Comparison of ENCODE assay signal across 30 cellular contexts in the genomic region with DNA sequence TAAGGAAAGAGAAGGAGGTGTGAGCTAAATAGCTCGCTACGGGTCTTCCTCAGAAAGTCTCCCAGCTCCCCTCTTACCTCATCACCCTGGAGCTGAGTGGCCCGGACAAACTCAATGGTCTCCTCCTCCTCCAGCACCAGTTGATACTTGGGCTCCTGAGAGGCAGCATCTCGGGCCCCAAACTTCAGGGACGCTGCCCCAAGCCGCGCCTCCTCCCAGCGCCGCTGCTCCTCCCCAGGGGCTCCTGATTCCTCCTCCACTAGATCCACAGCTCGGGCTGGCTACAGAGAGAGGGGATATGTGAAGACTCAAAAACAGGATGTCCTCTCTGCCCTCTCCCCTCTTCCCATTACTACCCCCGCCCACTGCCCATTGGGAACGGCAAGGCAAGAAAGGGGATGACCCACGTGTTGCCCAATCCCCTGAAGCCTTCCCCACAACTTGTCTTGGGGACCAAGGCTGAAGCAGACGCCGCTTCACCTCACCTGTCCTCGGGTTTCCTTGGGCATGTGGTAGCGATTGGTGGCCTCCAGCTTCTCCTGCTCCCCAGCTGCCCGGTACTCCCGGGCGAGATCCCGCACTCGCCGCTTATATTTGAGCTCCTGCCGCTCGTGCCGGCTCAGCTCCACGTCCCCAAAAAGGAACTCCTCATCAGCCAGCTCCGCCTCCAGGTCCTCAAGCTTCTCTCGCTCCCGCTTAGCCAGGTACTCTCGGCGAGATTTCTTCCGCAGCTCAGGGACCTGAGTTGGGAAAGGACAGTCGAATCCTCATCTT. TPM values are rescaled to one million over a fixed set of nuclear protein-coding genes. Genes with fewer than 3 reads are reported as not detected.
DNase-seq lines count a peak whose midpoint lies in the region; ATAC-seq, FAIRE-seq and TF ChIP-seq lines count a peak whose summit lies in the region.
"Had no signal": no experiment of that assay in that cellular context is flagged by ENCODE, and none has a peak within 500 bp of the region (broad histone marks: within the 10 kb centered on the region; RNA-seq: fewer than 3 reads in every experiment).

No MANE protein-coding gene starts in this region.

- TSS peak; percentile 34 for BruUV-seq in Caco-2 (replicated peaks; lab: Mats Ljungman, UMichigan)
- BruUV-seq in GM12878 (replicated peaks; lab: Mats Ljungman, UMichigan): TSS peak; percentile 22

- no peaks in the 10 kb centered on the region for H3K9me2 ChIP-seq in GM23338 (ENCODE audit: insufficient read depth)

- WGBS in GM12878 (ENCODE audit: insufficient coverage, insufficient replicate concordance, low lambda C conversion rate, missing lambda C conversion rate): 95% methylated on average over 34 of the region's 34 CpGs

- no peak overlapping the region for H3K9ac ChIP-seq in GM12878 (ENCODE audit: control insufficient read depth, insufficient read depth, low read length)

- H3K27ac Mint-ChIP-seq in Caco-2 (ENCODE audit: unreplicated experiment) (no peak overlapping the region), GM23338 (no peak overlapping the region)
- H3K27ac Mint-ChIP-seq: activated CD4-positive, alpha-beta T cell treated with anti-CD3 and anti-CD28 coated beads, Interleukin-2, amount 10 ng/mL, durations not matched to agents 7 days and 5 days; stimulated activated memory B cell treated with anti-CD40 and anti-IgM and Interleukin-4, amounts not matched to agents 10 μg/mL and 1 μg/mL and 100 μg/mL, for 72 hours had no signal

- SMC1A ChIA-PET in GM12878 (lab: Charles Lee; ENCODE audit: uncharacterized antibody, unreplicated experiment): no interaction called here

- intact Hi-C loops in Caco-2 (cut with micrococcal nuclease; ENCODE audit: unreplicated experiment): no loop called here
- intact Hi-C loops in GM12878 (cut with micrococcal nuclease; ENCODE audit: unreplicated experiment): no loop called here

- H4K20me1 ChIP-seq in GM12878 (ENCODE audit: control insufficient read depth, insufficient read depth) (no peaks in the 10 kb centered on the region), GM23338 (replicated peaks; ENCODE audit: insufficient read depth) (peaks cover 6% of the 10 kb centered on the region; the same call in 1 of the 2 replicates)

- DNase-seq in Caco-2 (no peak), GM12878 (ENCODE audit: low read depth, low spot score) (no peak), GM23338 (ENCODE audit: low spot score) (no peak)
- DNase-seq in activated naive CD4-positive, alpha-beta T cell treated with anti-CD3 and anti-CD28 coated beads, Interleukin-2, amount 50 U/mL, for 16 hours: no peak
- DNase-seq: ACHN; activated CD4-positive, alpha-beta T cell treated with anti-CD3 and anti-CD28 coated beads, Interleukin-2, amount 10 ng/mL, durations not matched to agents 7 days and 5 days; activated CD8-positive, alpha-beta memory T cell treated with anti-CD3 and anti-CD28 coated beads, Interleukin-2, amount 10 ng/mL, durations not matched to agents 7 days and 5 days; activated naive CD4-positive, alpha-beta T cell treated with anti-CD3 and anti-CD28 coated beads for 36 hours; activated T-cell treated with anti-CD3 and anti-CD28 coated beads, Interleukin-2, amount 50 U/mL, for 48 hours; BE2C; DMS153; effector CD4-positive, alpha-beta T cell; KG1; left ventricle myocardium superior; MM.1S; NCI-H1417 treated with DMSO at 0.1 percent for 48 hours; NCI-H2081; NCI-H2227 treated with DMSO at 0.1 percent for 48 hours; NCI-H69; sigmoid colon; stimulated activated CD4-positive, alpha-beta T cell treated with anti-CD3 and anti-CD28 coated beads, Interleukin-4, amount 100 ng/mL, for 24 hours; SW 1271; T1000; upper lobe of right lung had no signal

- H3K4me1 ChIP-seq in Caco-2 (no peaks in the 10 kb centered on the region), GM12878 (ENCODE audit: control insufficient read depth, insufficient read depth, low read length) (no peaks in the 10 kb centered on the region), GM23338 (ENCODE audit: insufficient read depth) (no peaks in the 10 kb centered on the region)
- H3K4me1 ChIP-seq: BE2C, psoas muscle, sigmoid colon, suprapubic skin, upper lobe of right lung had no signal

- in situ Hi-C loops in GM12878 (cut with MboI): no loop called here

- H3K4me1 Mint-ChIP-seq in Caco-2 (ENCODE audit: low read depth, unreplicated experiment): peaks cover 2% of the 10 kb centered on the region
- no peaks in the 10 kb centered on the region for H3K4me1 Mint-ChIP-seq in GM23338

- no peaks in the 10 kb centered on the region for H3K9me3 ChIP-seq in Caco-2
- no peaks in the 10 kb centered on the region for H3K9me3 ChIP-seq in GM12878 (replicated peaks; ENCODE audit: control insufficient read depth, insufficient read depth, low read length)
- H3K9me3 ChIP-seq: BE2C, neutrophil, psoas muscle, sigmoid colon, suprapubic skin, upper lobe of right lung had no signal

- CTCF ChIA-PET in Caco-2 (lab: Charles Lee): interaction anchor here (0.6 kb wide), 1 partner anchor 65 kb away, joined by 3 read pairs; no protein-coding TSS in a partner anchor
- CTCF ChIA-PET in GM12878 (lab: Yijun Ruan, JAX): interaction anchor here (0.8 to 1.4 kb wide), 4 partner anchors 54 to 183 kb away, joined by 3 to 4 read pairs (median 3); no protein-coding TSS in a partner anchor

- H3K9me3 Mint-ChIP-seq in Caco-2 (ENCODE audit: unreplicated experiment) (no peaks in the 10 kb centered on the region), GM23338 (no peaks in the 10 kb centered on the region)
- H3K9me3 Mint-ChIP-seq: activated CD4-positive, alpha-beta T cell treated with anti-CD3 and anti-CD28 coated beads, Interleukin-2, amount 10 ng/mL, durations not matched to agents 7 days and 5 days; activated naive CD4-positive, alpha-beta T cell treated with anti-CD3 and anti-CD28 coated beads for 36 hours; stimulated activated memory B cell treated with anti-CD40 and anti-IgM and Interleukin-4, amounts not matched to agents 10 μg/mL and 1 μg/mL and 100 μg/mL, for 72 hours had no signal

- TF ChIP-seq EP300 in GM12878 (IDR thresholded peaks at IDR 0.05; ENCODE audit: borderline replicate concordance in 1 of 2, control insufficient read depth in 1 of 2, low read depth in 2 of 2, low read length in 2 of 2): no peak

- no peak for ATAC-seq in GM12878
- ATAC-seq in GM23338: no peak
- ATAC-seq: activated CD8-positive, alpha-beta memory T cell treated with anti-CD3 and anti-CD28 coated beads, Interleukin-2, amount 10 ng/mL, durations not matched to agents 7 days and 5 days; left ventricle myocardium superior; psoas muscle; stimulated activated memory B cell treated with anti-CD40 and anti-IgM and Interleukin-4, amounts not matched to agents 10 μg/mL and 1 μg/mL and 100 μg/mL, for 72 hours; upper lobe of right lung had no signal

- H2AFZ ChIP-seq in GM12878 (ENCODE audit: control insufficient read depth, low read depth, low read length) (no peak overlapping the region), GM23338 (no peak overlapping the region)

- H3K36me3 ChIP-seq in Caco-2 (ENCODE audit: control insufficient read depth, insufficient read depth, low read length) (no peaks in the 10 kb centered on the region; the same call in 1 of the 2 replicates), GM12878 (ENCODE audit: control insufficient read depth in 2 of 2, insufficient read depth in 2 of 2, low read length in 1 of 2) (peaks cover 20 to 24% of the 10 kb centered on the region in 2 experiments), GM23338 (ENCODE audit: insufficient read depth) (peaks cover 20% of the 10 kb centered on the region; the same call in 1 of the 2 replicates)

- no peak for TF ChIP-seq RAD21 in GM12878 (IDR thresholded peaks at IDR 0.05; ENCODE audit: insufficient read depth, low read depth, low read length)

- TF ChIP-seq POLR2A in GM12878 (IDR thresholded peaks at IDR 0.05; ENCODE audit: low read depth, low read length): no peak

- H3K4me3 Mint-ChIP-seq in Caco-2 (ENCODE audit: unreplicated experiment): no peak overlapping the region
- H3K4me3 Mint-ChIP-seq in GM23338: no peak overlapping the region
- H3K4me3 Mint-ChIP-seq: activated CD4-positive, alpha-beta T cell treated with anti-CD3 and anti-CD28 coated beads, Interleukin-2, amount 10 ng/mL, durations not matched to agents 7 days and 5 days; activated CD8-positive, alpha-beta memory T cell treated with anti-CD3 and anti-CD28 coated beads, Interleukin-2, amount 10 ng/mL, durations not matched to agents 7 days and 5 days; activated naive CD4-positive, alpha-beta T cell treated with anti-CD3 and anti-CD28 coated beads for 36 hours; stimulated activated memory B cell treated with anti-CD40 and anti-IgM and Interleukin-4, amounts not matched to agents 10 μg/mL and 1 μg/mL and 100 μg/mL, for 72 hours had no signal

- H3K27ac ChIP-seq in GM12878 (ENCODE audit: control insufficient read depth, insufficient read depth) (no peak overlapping the region), GM23338 (ENCODE audit: low read depth) (no peak overlapping the region)
- H3K27ac ChIP-seq: neutrophil, psoas muscle, sigmoid colon, suprapubic skin, upper lobe of right lung had no signal

- H3K79me2 ChIP-seq in GM12878 (ENCODE audit: control insufficient read depth, insufficient read depth, low read length) (no peaks in the 10 kb centered on the region), GM23338 (replicated peaks; ENCODE audit: insufficient read depth) (no peaks in the 10 kb centered on the region)

- FAIRE-seq in GM12878 (lab: Jason Lieb, UNC): no peak
- FAIRE-seq: colon, keratinocyte had no signal

- TF ChIP-seq CTCF in Caco-2 (IDR thresholded peaks at IDR 0.05; ENCODE audit: insufficient read depth in 1 of 2, low read depth in 1 of 2, low read length in 1 of 2, severe bottlenecking in 1 of 2, unreplicated experiment in 1 of 2): no peak
- TF ChIP-seq CTCF in GM12878 (IDR thresholded peaks at IDR 0.05 in 2 of 3, conservative IDR thresholded peaks at IDR 0.05 in 1 of 3; ENCODE audit: control insufficient read depth in 2 of 3, extremely low read depth in 1 of 3, insufficient read depth in 1 of 3, low read depth in 3 of 3, low read length in 3 of 3): no peak
- TF ChIP-seq CTCF in GM23338 (conservative IDR thresholded peaks at IDR 0.05; ENCODE audit: low read depth in 2 of 2): no peak

- H3K4me2 ChIP-seq in GM12878 (ENCODE audit: control insufficient read depth, insufficient read depth) (no peak overlapping the region), GM23338 (no peak overlapping the region)

- H3K27me3 Mint-ChIP-seq in Caco-2 (ENCODE audit: insufficient read depth, unreplicated experiment) (no peaks in the 10 kb centered on the region), GM23338 (ENCODE audit: insufficient read depth, low read depth, poor library complexity) (no peaks in the 10 kb centered on the region)
- H3K27me3 Mint-ChIP-seq: activated CD4-positive, alpha-beta T cell treated with anti-CD3 and anti-CD28 coated beads, Interleukin-2, amount 10 ng/mL, durations not matched to agents 7 days and 5 days; activated CD8-positive, alpha-beta memory T cell treated with anti-CD3 and anti-CD28 coated beads, Interleukin-2, amount 10 ng/mL, durations not matched to agents 7 days and 5 days; stimulated activated memory B cell treated with anti-CD40 and anti-IgM and Interleukin-4, amounts not matched to agents 10 μg/mL and 1 μg/mL and 100 μg/mL, for 72 hours had no signal

- H3K4me3 ChIP-seq in Caco-2 (ENCODE audit: low read depth, low read length) (no peak overlapping the region), GM12878 (no peak overlapping the region), GM23338 (no peak overlapping the region)
- H3K4me3 ChIP-seq: psoas muscle, sigmoid colon, suprapubic skin, upper lobe of right lung had no signal

- H3K36me3 Mint-ChIP-seq in Caco-2 (ENCODE audit: insufficient read depth, unreplicated experiment) (peaks cover 71% of the 10 kb centered on the region), GM23338 (ENCODE audit: low read depth) (peaks cover 54% of the 10 kb centered on the region)

- POLR2A ChIA-PET in Caco-2 (lab: Charles Lee) (interaction anchor here (1.0 kb wide), 1 partner anchor 19 kb away, joined by 3 read pairs; no protein-coding TSS in a partner anchor), GM12878 (lab: Charles Lee) (interaction anchor here (0.6 to 1.2 kb wide), 2 partner anchors 52 to 294 kb away, joined by 3 to 4 read pairs; no protein-coding TSS in a partner anchor)

- no peaks in the 10 kb centered on the region; the same call in 1 of the 2 replicates for H3F3A ChIP-seq in GM23338 (replicated peaks; ENCODE audit: low read depth)

- RAD21 ChIA-PET in GM12878 (lab: Charles Lee; ENCODE audit: unreplicated experiment): interaction anchor here (0.9 kb wide), 1 partner anchor 67 kb away, joined by 3 read pairs; no protein-coding TSS in a partner anchor

- H3K27me3 ChIP-seq in Caco-2 (replicated peaks; ENCODE audit: control insufficient read depth, insufficient read depth, low read length): no peaks in the 10 kb centered on the region
- no peaks in the 10 kb centered on the region for H3K27me3 ChIP-seq in GM12878 (replicated peaks in 1 of 2; ENCODE audit: control insufficient read depth in 2 of 2, insufficient read depth in 2 of 2, low read length in 1 of 2)
- H3K27me3 ChIP-seq in GM23338 (ENCODE audit: insufficient read depth): no peaks in the 10 kb centered on the region
- H3K27me3 ChIP-seq: BE2C, neutrophil, sigmoid colon, suprapubic skin, upper lobe of right lung had no signal

RNA-seq across cellular contexts. Expression of a gene that starts 7.6 kb away (rescaled TPM):
- total RNA-seq in Caco-2 (2022) (36.6 and 40.6 TPM in 2 replicates), GM12878 (2014; rRNA removed) (39.5 and 40.0 TPM in 2 replicates), GM12878 (2014; rRNA removed; fragmentation: Illumina TruSeq; extraction: Trizol) (35.6 and 38.1 TPM in 2 replicates), GM12878 (2021) (30.3 and 31.8 TPM in 2 replicates)
- 26.0 and 31.3 TPM in 2 replicates for total RNA-seq in GM12878 (2013; cell fraction: nucleolus; rRNA removed)
- 11.4 TPM for polyA plus RNA-seq in GM12878 (2011; ENCODE audit: low read depth)
- polyA plus RNA-seq in GM12878 (2011; rRNA removed) (27.5 and 36.3 TPM in 2 replicates), GM12878 (2014; fragmentation: Illumina TruSeq; extraction: Trizol) (26.8 and 41.0 TPM in 2 replicates), GM12878 (2014; fragmentation: Nextera tagmentation; extraction: Ambion mirVana) (10 to 100 TPM; 10.1 to 17.7 TPM), GM12878 (2014; rRNA removed) (38.4 and 41.4 TPM in 2 replicates), GM12878 (2016; fragmentation: Nextera tagmentation; extraction: Ambion mirVana) (10 to 100 TPM; 40.3 to 41.4 TPM), GM23338 (2016; fragmentation: Nextera tagmentation; extraction: Ambion mirVana) (16.0 and 16.2 TPM in 2 replicates)
- polyA plus RNA-seq in GM12878 (2011; cell fraction: cytosol; rRNA removed): 47.8 and 51.2 TPM in 2 replicates
- 97.9 and 117 TPM in 2 replicates for polyA plus RNA-seq in GM12878 (2011; cell fraction: nucleus; rRNA removed)
- 19.2 and 23.7 TPM in 2 replicates for polyA plus RNA-seq in GM12878 (2012)
- polyA minus RNA-seq in GM12878 (2011; rRNA and poly(A)+ RNA removed): 41.6 and 44.4 TPM in 2 replicates
- polyA minus RNA-seq in GM12878 (2011; cell fraction: cytosol; rRNA and poly(A)+ RNA removed): 11.2 and 16.0 TPM in 2 replicates
- polyA minus RNA-seq in GM12878 (2011; cell fraction: nucleus; rRNA and poly(A)+ RNA removed): 13.4 and 21.2 TPM in 2 replicates
- total RNA-seq in GM23338 (2014; rRNA removed; shearing (Covaris generic)): 30.8 and 31.3 TPM in 2 replicates

RNA-seq across cellular contexts. Expression of a gene that starts 18.2 kb away (rescaled TPM):
- total RNA-seq in Caco-2 (2022) (25.4 and 25.7 TPM in 2 replicates), GM12878 (2014; rRNA removed) (11.4 and 13.5 TPM in 2 replicates), GM12878 (2014; rRNA removed; fragmentation: Illumina TruSeq; extraction: Trizol) (5.2 and 7.0 TPM in 2 replicates), GM12878 (2021) (24.1 and 27.5 TPM in 2 replicates)
- total RNA-seq in GM12878 (2013; cell fraction: nucleolus; rRNA removed): 9.6 and 12.2 TPM in 2 replicates
- polyA plus RNA-seq in GM12878 (2011; ENCODE audit: low read depth): 9.4 TPM
- polyA plus RNA-seq in GM12878 (2011; rRNA removed) (5.2 and 11.0 TPM in 2 replicates), GM12878 (2014; fragmentation: Illumina TruSeq; extraction: Trizol) (14.5 and 18.1 TPM in 2 replicates), GM12878 (2014; fragmentation: Nextera tagmentation; extraction: Ambion mirVana) (10 to 100 TPM in 1 of 2 experiments, 1 to 10 TPM in 1; 10.0 to 14.6 TPM), GM12878 (2014; rRNA removed) (21.1 and 23.7 TPM in 2 replicates), GM12878 (2016; fragmentation: Nextera tagmentation; extraction: Ambion mirVana) (10 to 100 TPM; 15.3 to 15.7 TPM), GM23338 (2016; fragmentation: Nextera tagmentation; extraction: Ambion mirVana) (24.5 and 27.5 TPM in 2 replicates)
- 17.4 and 19.0 TPM in 2 replicates for polyA plus RNA-seq in GM12878 (2011; cell fraction: cytosol; rRNA removed)
- polyA plus RNA-seq in GM12878 (2011; cell fraction: nucleus; rRNA removed): 45.0 and 55.7 TPM in 2 replicates
- 11.6 and 18.9 TPM in 2 replicates for polyA plus RNA-seq in GM12878 (2012)
- polyA minus RNA-seq in GM12878 (2011; rRNA and poly(A)+ RNA removed): 9.5 and 12.1 TPM in 2 replicates
- 7.4 and 8.3 TPM in 2 replicates for polyA minus RNA-seq in GM12878 (2011; cell fraction: cytosol; rRNA and poly(A)+ RNA removed)
- polyA minus RNA-seq in GM12878 (2011; cell fraction: nucleus; rRNA and poly(A)+ RNA removed): 10.5 and 10.9 TPM in 2 replicates
- 4.7 and 12.5 TPM in 2 replicates for total RNA-seq in GM23338 (2014; rRNA removed; shearing (Covaris generic))

RNA-seq across cellular contexts. Expression of a gene that starts 21.3 kb away (rescaled TPM):
- 6.6 and 9.7 TPM in 2 replicates for total RNA-seq in Caco-2 (2022)
- 22.8 and 29.5 TPM in 2 replicates for total RNA-seq in GM12878 (2013; cell fraction: nucleolus; rRNA removed)
- 47.4 and 51.3 TPM in 2 replicates for total RNA-seq in GM12878 (2014; rRNA removed)
- total RNA-seq in GM12878 (2014; rRNA removed; fragmentation: Illumina TruSeq; extraction: Trizol): 50.4 and 54.0 TPM in 2 replicates
- 99.2 and 100 TPM in 2 replicates for total RNA-seq in GM12878 (2021)
- 49.7 TPM for polyA plus RNA-seq in GM12878 (2011; ENCODE audit: low read depth)
- polyA plus RNA-seq in GM12878 (2011; rRNA removed): 78.3 and 114 TPM in 2 replicates
- polyA plus RNA-seq in GM12878 (2011; cell fraction: cytosol; rRNA removed): 131 and 175 TPM in 2 replicates
- polyA plus RNA-seq in GM12878 (2011; cell fraction: nucleus; rRNA removed): 99.1 and 214 TPM in 2 replicates
- polyA plus RNA-seq in GM12878 (2012): 67.6 and 89.2 TPM in 2 replicates
- polyA plus RNA-seq in GM12878 (2014; fragmentation: Illumina TruSeq; extraction: Trizol): 109 and 119 TPM in 2 replicates
- 10 to 100 TPM; 21.0 to 24.0 TPM for polyA plus RNA-seq in GM12878 (2014; fragmentation: Nextera tagmentation; extraction: Ambion mirVana)
- 72.3 and 86.2 TPM in 2 replicates for polyA plus RNA-seq in GM12878 (2014; rRNA removed)
- 10 to 100 TPM; 46.3 to 50.7 TPM for polyA plus RNA-seq in GM12878 (2016; fragmentation: Nextera tagmentation; extraction: Ambion mirVana)
- 72.3 and 129 TPM in 2 replicates for polyA minus RNA-seq in GM12878 (2011; rRNA and poly(A)+ RNA removed)
- 43.0 and 45.0 TPM in 2 replicates for polyA minus RNA-seq in GM12878 (2011; cell fraction: cytosol; rRNA and poly(A)+ RNA removed)
- polyA minus RNA-seq in GM12878 (2011; cell fraction: nucleus; rRNA and poly(A)+ RNA removed): 18.4 and 63.2 TPM in 2 replicates
- 18.2 and 19.2 TPM in 2 replicates for total RNA-seq in GM23338 (2014; rRNA removed; shearing (Covaris generic))
- polyA plus RNA-seq in GM23338 (2016; fragmentation: Nextera tagmentation; extraction: Ambion mirVana): 17.1 and 21.2 TPM in 2 replicates

RNA-seq across cellular contexts. Expression of a gene that starts 25.6 kb away (rescaled TPM):
- 31.7 and 32.1 TPM in 2 replicates for total RNA-seq in Caco-2 (2022)
- 8.0 and 11.2 TPM in 2 replicates for total RNA-seq in GM12878 (2013; cell fraction: nucleolus; rRNA removed)
- total RNA-seq in GM12878 (2014; rRNA removed): 14.8 and 17.7 TPM in 2 replicates
- total RNA-seq in GM12878 (2014; rRNA removed; fragmentation: Illumina TruSeq; extraction: Trizol): 14.7 and 15.4 TPM in 2 replicates
- 39.0 and 39.3 TPM in 2 replicates for total RNA-seq in GM12878 (2021)
- polyA plus RNA-seq in GM12878 (2011; ENCODE audit: low read depth): 23.2 TPM
- polyA plus RNA-seq in GM12878 (2011; rRNA removed): 7.6 and 18.7 TPM in 2 replicates
- 34.1 and 36.4 TPM in 2 replicates for polyA plus RNA-seq in GM12878 (2011; cell fraction: cytosol; rRNA removed)
- polyA plus RNA-seq in GM12878 (2011; cell fraction: nucleus; rRNA removed): 33.6 and 35.9 TPM in 2 replicates
- polyA plus RNA-seq in GM12878 (2012): 27.9 and 34.0 TPM in 2 replicates
- polyA plus RNA-seq in GM12878 (2014; fragmentation: Illumina TruSeq; extraction: Trizol): 35.8 and 46.7 TPM in 2 replicates
- polyA plus RNA-seq in GM12878 (2014; fragmentation: Nextera tagmentation; extraction: Ambion mirVana): 10 to 100 TPM; 19.1 to 23.7 TPM
- 34.3 and 35.7 TPM in 2 replicates for polyA plus RNA-seq in GM12878 (2014; rRNA removed)
- 10 to 100 TPM; 36.6 to 37.5 TPM for polyA plus RNA-seq in GM12878 (2016; fragmentation: Nextera tagmentation; extraction: Ambion mirVana)
- 23.8 and 25.7 TPM in 2 replicates for polyA minus RNA-seq in GM12878 (2011; rRNA and poly(A)+ RNA removed)
- 16.0 and 18.4 TPM in 2 replicates for polyA minus RNA-seq in GM12878 (2011; cell fraction: cytosol; rRNA and poly(A)+ RNA removed)
- 16.1 and 27.7 TPM in 2 replicates for polyA minus RNA-seq in GM12878 (2011; cell fraction: nucleus; rRNA and poly(A)+ RNA removed)
- 11.3 and 13.8 TPM in 2 replicates for total RNA-seq in GM23338 (2014; rRNA removed; shearing (Covaris generic))
- polyA plus RNA-seq in GM23338 (2016; fragmentation: Nextera tagmentation; extraction: Ambion mirVana): 29.7 and 33.8 TPM in 2 replicates

RNA-seq across cellular contexts. Expression of a gene that starts 38.5 kb away (rescaled TPM):
- 17.9 and 19.7 TPM in 2 replicates for total RNA-seq in Caco-2 (2022)
- total RNA-seq in GM12878 (2013; cell fraction: nucleolus; rRNA removed): 20.0 and 21.2 TPM in 2 replicates
- total RNA-seq in GM12878 (2014; rRNA removed): 4.5 and 4.7 TPM in 2 replicates
- total RNA-seq in GM12878 (2014; rRNA removed; fragmentation: Illumina TruSeq; extraction: Trizol): 2.5 and 2.9 TPM in 2 replicates
- total RNA-seq in GM12878 (2021): 7.1 and 9.0 TPM in 2 replicates
- polyA plus RNA-seq in GM12878 (2011; ENCODE audit: low read depth): 11.5 TPM
- 3.6 and 4.8 TPM in 2 replicates for polyA plus RNA-seq in GM12878 (2011; rRNA removed)
- 5.0 and 5.4 TPM in 2 replicates for polyA plus RNA-seq in GM12878 (2011; cell fraction: cytosol; rRNA removed)
- 25.6 and 26.0 TPM in 2 replicates for polyA plus RNA-seq in GM12878 (2011; cell fraction: nucleus; rRNA removed)
- 11.5 and 11.8 TPM in 2 replicates for polyA plus RNA-seq in GM12878 (2012)
- 6.8 and 10.2 TPM in 2 replicates for polyA plus RNA-seq in GM12878 (2014; fragmentation: Illumina TruSeq; extraction: Trizol)
- polyA plus RNA-seq in GM12878 (2014; fragmentation: Nextera tagmentation; extraction: Ambion mirVana): 1 to 10 TPM; 1.1 to 1.7 TPM
- 12.7 and 13.1 TPM in 2 replicates for polyA plus RNA-seq in GM12878 (2014; rRNA removed)
- polyA plus RNA-seq in GM12878 (2016; fragmentation: Nextera tagmentation; extraction: Ambion mirVana): 10 to 100 TPM; 12.2 to 14.2 TPM
- polyA minus RNA-seq in GM12878 (2011; rRNA and poly(A)+ RNA removed): 1.6 and 2.3 TPM in 2 replicates
- polyA minus RNA-seq in GM12878 (2011; cell fraction: cytosol; rRNA and poly(A)+ RNA removed): 1.7 and 2.1 TPM in 2 replicates
- 4.2 and 6.1 TPM in 2 replicates for polyA minus RNA-seq in GM12878 (2011; cell fraction: nucleus; rRNA and poly(A)+ RNA removed)
- 8.9 and 12.8 TPM in 2 replicates for total RNA-seq in GM23338 (2014; rRNA removed; shearing (Covaris generic))
- polyA plus RNA-seq in GM23338 (2016; fragmentation: Nextera tagmentation; extraction: Ambion mirVana): 20.6 and 23.0 TPM in 2 replicates
